ENCODE assay signal across 14 cellular contexts in genomic region chr13:97986841-97987240, GRCh38. TPM values are rescaled to one million over a fixed set of nuclear protein-coding genes. Genes with fewer than 3 reads are reported as not detected.
A peak's percentile ranks its signal among the peaks of the same experiment; 100 is the strongest.
DNase-seq lines count a peak whose midpoint lies in the region; ATAC-seq, FAIRE-seq and TF ChIP-seq lines count a peak whose summit lies in the region.
"Had no signal": no experiment of that assay in that cellular context is flagged by ENCODE, and none has a peak within 500 bp of the region (broad histone marks: within the 10 kb centered on the region; RNA-seq: fewer than 3 reads in every experiment).

No MANE protein-coding gene starts in this region.

- H3K27ac ChIP-seq in GM12878 (ENCODE audit: control insufficient read depth, insufficient read depth), result no peak overlapping the region; the same call in 1 of the 2 replicates
- H3K27ac ChIP-seq: SK-N-MC, tibial nerve had no signal

- H3K9ac ChIP-seq in GM12878 (ENCODE audit: control insufficient read depth, insufficient read depth, low read length), result no peak overlapping the region

- peak overlapping the region; percentile 26; the same call in 1 of the 2 replicates for H2AFZ ChIP-seq in GM12878 (ENCODE audit: control insufficient read depth, low read depth, low read length)

- no peaks in the 10 kb centered on the region for H3K9me3 ChIP-seq in GM12878 (replicated peaks; ENCODE audit: control insufficient read depth, insufficient read depth, low read length)
- H3K9me3 ChIP-seq: MG63, tibial nerve had no signal

- RAD21 ChIA-PET in GM12878 (lab: Charles Lee; ENCODE audit: unreplicated experiment), result interaction anchor here (1.2 kb wide), 1 partner anchor 9 kb away, joined by 10 read pairs; no protein-coding TSS in a partner anchor

- H4K20me1 ChIP-seq in GM12878 (ENCODE audit: control insufficient read depth, insufficient read depth), result no peaks in the 10 kb centered on the region

- TF ChIP-seq POLR2A in GM12878 (IDR thresholded peaks at IDR 0.05; ENCODE audit: low read depth, low read length), result no peak

- CTCF ChIA-PET in GM12878 (lab: Yijun Ruan, JAX), result interaction anchor here (0.6 to 1.1 kb wide), 4 partner anchors 34 to 566 kb away, joined by 3 to 4 read pairs (median 4); no protein-coding TSS in a partner anchor

- DNase-seq in GM12878 (ENCODE audit: low read depth, low spot score) (peak; percentile 32), NCI-H2227 treated with DMSO at 0.1 percent for 48 hours (lab: John Stamatoyannopoulos, UW) (no peak), HuH-7.5 (ENCODE audit: low spot score) (no peak), NCI-H2107 (lab: John Stamatoyannopoulos, UW) (no peak)
- DNase-seq: activated T-cell treated with anti-CD3 and anti-CD28 coated beads, Interleukin-2, amount 50 U/mL, for 24 hours; Calu3; MG63; stimulated activated CD4-positive, alpha-beta T cell treated with anti-CD3 and anti-CD28 coated beads, Interleukin-15, amount 100 ng/mL, for 24 hours had no signal

- 7% methylated on average over 3 of the region's 3 CpGs for WGBS in GM12878 (ENCODE audit: insufficient coverage, insufficient replicate concordance, low lambda C conversion rate, missing lambda C conversion rate)

- no peak for TF ChIP-seq EP300 in GM12878 (IDR thresholded peaks at IDR 0.05; ENCODE audit: borderline replicate concordance in 1 of 2, control insufficient read depth in 1 of 2, low read depth in 2 of 2, low read length in 2 of 2)

- TF ChIP-seq RAD21 in GM12878 (IDR thresholded peaks at IDR 0.05; ENCODE audit: insufficient read depth, low read depth, low read length), result no peak

- intact Hi-C loops in GM12878 (cut with micrococcal nuclease; ENCODE audit: unreplicated experiment), result no loop called here

- H3K27me3 ChIP-seq in GM12878 (replicated peaks in 1 of 2; ENCODE audit: control insufficient read depth in 2 of 2, insufficient read depth in 2 of 2, low read length in 1 of 2), result no peaks in the 10 kb centered on the region
- H3K27me3 ChIP-seq: MG63, tibial nerve had no signal

- H3K4me2 ChIP-seq in GM12878 (ENCODE audit: control insufficient read depth, insufficient read depth), result no peak overlapping the region

- in situ Hi-C loops in GM12878 (cut with MboI), result no loop called here

- no peak overlapping the region for H3K4me3 ChIP-seq in GM12878
- H3K4me3 ChIP-seq: MG63, SK-N-MC, tibial nerve had no signal

- POLR2A ChIA-PET in GM12878 (lab: Charles Lee), result interaction anchor here (0.6 to 1.2 kb wide), 3 partner anchors 9 to 460 kb away, joined by 3 to 5 read pairs (median 4); no protein-coding TSS in a partner anchor

- SMC1A ChIA-PET in GM12878 (lab: Charles Lee; ENCODE audit: uncharacterized antibody, unreplicated experiment), result interaction anchor here (0.9 to 1.2 kb wide), 4 partner anchors 8 to 36 kb away, joined by 3 to 7 read pairs (median 4); no protein-coding TSS in a partner anchor

- no TSS peak for BruUV-seq in GM12878 (replicated peaks; lab: Mats Ljungman, UMichigan)

- ATAC-seq in GM18511 (IDR thresholded peaks at IDR 0.05; ENCODE audit: unreplicated experiment) (peak; percentile 86), GM21576 (IDR thresholded peaks at IDR 0.05; ENCODE audit: unreplicated experiment) (peak; percentile 72), HG03432 (IDR thresholded peaks at IDR 0.05; ENCODE audit: unreplicated experiment) (peak; percentile 82), GM12878 (peak; percentile 95), GM19035 (IDR thresholded peaks at IDR 0.05; ENCODE audit: unreplicated experiment) (no peak)

- FAIRE-seq in GM12878 (lab: Jason Lieb, UNC), result peak; percentile 52

- H3K79me2 ChIP-seq in GM12878 (ENCODE audit: control insufficient read depth, insufficient read depth, low read length), result peaks cover 11% of the 10 kb centered on the region

- H3K36me3 ChIP-seq in GM12878 (ENCODE audit: control insufficient read depth in 2 of 2, insufficient read depth in 2 of 2, low read length in 1 of 2), result peaks cover 4 to 18% of the 10 kb centered on the region in 2 experiments

- no peak for TF ChIP-seq CTCF in GM12878 (IDR thresholded peaks at IDR 0.05 in 2 of 3, conservative IDR thresholded peaks at IDR 0.05 in 1 of 3; ENCODE audit: control insufficient read depth in 2 of 3, extremely low read depth in 1 of 3, insufficient read depth in 1 of 3, low read depth in 3 of 3, low read length in 3 of 3)

- peaks cover 5% of the 10 kb centered on the region for H3K4me1 ChIP-seq in GM12878 (ENCODE audit: control insufficient read depth, insufficient read depth, low read length)
- H3K4me1 ChIP-seq: tibial nerve had no signal

TF ChIP-seq in GM12878, 131 proteins besides CTCF, POLR2A, EP300 and RAD21 (continues in another document):
- TF ChIP-seq PBX3 (IDR thresholded peaks at IDR 0.05; ENCODE audit: insufficient replicate concordance, low read depth, low read length), result no peak
- no peak for TF ChIP-seq CBX5 (IDR thresholded peaks at IDR 0.05; ENCODE audit: low read depth)
- no peak for TF ChIP-seq RELA (IDR thresholded peaks at IDR 0.05; ENCODE audit: borderline replicate concordance, partially characterized antibody)
- TF ChIP-seq CBX3 (IDR thresholded peaks at IDR 0.05; ENCODE audit: borderline replicate concordance, low read depth), result no peak
- TF ChIP-seq USF1 (IDR thresholded peaks at IDR 0.05; ENCODE audit: borderline replicate concordance, extremely low read length, insufficient read depth, low read depth, low read length), result peak; percentile 68
- TF ChIP-seq, protein P1, sequence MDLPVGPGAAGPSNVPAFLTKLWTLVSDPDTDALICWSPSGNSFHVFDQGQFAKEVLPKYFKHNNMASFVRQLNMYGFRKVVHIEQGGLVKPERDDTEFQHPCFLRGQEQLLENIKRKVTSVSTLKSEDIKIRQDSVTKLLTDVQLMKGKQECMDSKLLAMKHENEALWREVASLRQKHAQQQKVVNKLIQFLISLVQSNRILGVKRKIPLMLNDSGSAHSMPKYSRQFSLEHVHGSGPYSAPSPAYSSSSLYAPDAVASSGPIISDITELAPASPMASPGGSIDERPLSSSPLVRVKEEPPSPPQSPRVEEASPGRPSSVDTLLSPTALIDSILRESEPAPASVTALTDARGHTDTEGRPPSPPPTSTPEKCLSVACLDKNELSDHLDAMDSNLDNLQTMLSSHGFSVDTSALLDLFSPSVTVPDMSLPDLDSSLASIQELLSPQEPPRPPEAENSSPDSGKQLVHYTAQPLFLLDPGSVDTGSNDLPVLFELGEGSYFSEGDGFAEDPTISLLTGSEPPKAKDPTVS (IDR thresholded peaks at IDR 0.05; ENCODE audit: low read depth, low read length), result no peak
- TF ChIP-seq, protein P2, sequence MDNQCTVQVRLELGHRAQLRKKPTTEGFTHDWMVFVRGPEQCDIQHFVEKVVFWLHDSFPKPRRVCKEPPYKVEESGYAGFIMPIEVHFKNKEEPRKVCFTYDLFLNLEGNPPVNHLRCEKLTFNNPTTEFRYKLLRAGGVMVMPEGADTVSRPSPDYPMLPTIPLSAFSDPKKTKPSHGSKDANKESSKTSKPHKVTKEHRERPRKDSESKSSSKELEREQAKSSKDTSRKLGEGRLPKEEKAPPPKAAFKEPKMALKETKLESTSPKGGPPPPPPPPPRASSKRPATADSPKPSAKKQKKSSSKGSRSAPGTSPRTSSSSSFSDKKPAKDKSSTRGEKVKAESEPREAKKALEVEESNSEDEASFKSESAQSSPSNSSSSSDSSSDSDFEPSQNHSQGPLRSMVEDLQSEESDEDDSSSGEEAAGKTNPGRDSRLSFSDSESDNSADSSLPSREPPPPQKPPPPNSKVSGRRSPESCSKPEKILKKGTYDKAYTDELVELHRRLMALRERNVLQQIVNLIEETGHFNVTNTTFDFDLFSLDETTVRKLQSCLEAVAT (IDR thresholded peaks at IDR 0.05), result no peak

RNA-seq across cellular contexts. Expression of gene IPO5, which starts 33.4 kb away (rescaled TPM):
- 120 and 141 TPM in 2 replicates for total RNA-seq in GM12878 (2013; cell fraction: nucleolus; rRNA removed)
- total RNA-seq in GM12878 (2014; rRNA removed), result 196 and 216 TPM in 2 replicates
- 143 and 144 TPM in 2 replicates for total RNA-seq in GM12878 (2014; rRNA removed; fragmentation: Illumina TruSeq; extraction: Trizol)
- total RNA-seq in GM12878 (2021), result 186 and 189 TPM in 2 replicates
- 75.5 TPM for polyA plus RNA-seq in GM12878 (2011; ENCODE audit: low read depth)
- polyA plus RNA-seq in GM12878 (2011; rRNA removed), result 159 and 175 TPM in 2 replicates
- polyA plus RNA-seq in GM12878 (2011; cell fraction: cytosol; rRNA removed), result 105 and 109 TPM in 2 replicates
- polyA plus RNA-seq in GM12878 (2011; cell fraction: nucleus; rRNA removed), result 81.8 and 94.4 TPM in 2 replicates
- polyA plus RNA-seq in GM12878 (2012), result 82.1 and 94.7 TPM in 2 replicates
- 160 and 184 TPM in 2 replicates for polyA plus RNA-seq in GM12878 (2014; fragmentation: Illumina TruSeq; extraction: Trizol)
- 10 to 100 TPM; 45.7 to 53.4 TPM for polyA plus RNA-seq in GM12878 (2014; fragmentation: Nextera tagmentation; extraction: Ambion mirVana)
- 95.4 and 123 TPM in 2 replicates for polyA plus RNA-seq in GM12878 (2014; rRNA removed)
- polyA plus RNA-seq in GM12878 (2016; fragmentation: Nextera tagmentation; extraction: Ambion mirVana), result 100 to 1,000 TPM; 105 to 120 TPM
- 184 and 277 TPM in 2 replicates for polyA minus RNA-seq in GM12878 (2011; rRNA and poly(A)+ RNA removed)
- 80.5 and 113 TPM in 2 replicates for polyA minus RNA-seq in GM12878 (2011; cell fraction: cytosol; rRNA and poly(A)+ RNA removed)
- 45.8 and 80.3 TPM in 2 replicates for polyA minus RNA-seq in GM12878 (2011; cell fraction: nucleus; rRNA and poly(A)+ RNA removed)
